ENCODE assay signal across 31 cellular contexts in the genomic region with DNA sequence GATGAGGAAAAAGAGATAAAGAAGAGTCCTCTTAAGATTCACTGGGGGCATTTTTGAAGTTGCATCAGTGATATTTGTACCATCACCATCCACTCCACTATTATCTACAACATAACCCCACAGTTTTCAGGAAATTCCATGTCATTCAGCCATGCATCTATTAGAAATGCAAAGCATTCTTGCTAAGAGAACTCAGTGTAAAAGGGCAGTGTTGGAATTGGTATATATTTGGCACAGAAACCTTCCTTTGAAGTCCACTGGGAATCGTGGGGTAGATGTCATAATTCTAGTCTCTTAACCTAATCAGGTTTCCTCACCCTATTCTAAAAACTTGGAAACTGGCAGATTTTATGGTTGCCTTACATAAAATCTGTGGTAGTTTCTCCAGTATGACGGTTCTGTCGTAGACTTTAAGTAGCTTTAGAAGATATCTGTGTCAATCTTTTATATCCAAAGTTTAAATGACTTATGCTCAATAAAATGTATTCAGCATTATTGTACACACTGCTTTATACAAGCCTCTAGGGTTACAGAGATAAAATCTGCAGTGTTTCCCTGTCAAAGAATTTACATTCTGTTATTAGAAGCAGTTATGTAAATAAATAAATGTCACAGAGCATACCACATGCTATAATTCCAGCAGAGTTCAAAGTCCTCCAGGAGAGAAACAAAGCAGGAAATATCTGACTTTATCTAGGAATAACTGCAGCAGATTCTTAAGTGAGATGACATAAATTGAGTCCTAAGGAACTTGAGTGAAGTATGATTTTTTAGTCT.
A peak's percentile ranks its signal among the peaks of the same experiment; 100 is the strongest.
DNase-seq lines count a peak whose midpoint lies in the region; ATAC-seq, FAIRE-seq and TF ChIP-seq lines count a peak whose summit lies in the region.
"Had no signal": no experiment of that assay in that cellular context is flagged by ENCODE, and none has a peak within 500 bp of the region (broad histone marks: within the 10 kb centered on the region; RNA-seq: fewer than 3 reads in every experiment).

No MANE protein-coding gene starts in this region.

- intact Hi-C loops in MCF 10A (cut with micrococcal nuclease), result no loop called here

- CTCF ChIA-PET in MCF 10A (lab: Yijun Ruan, JAX), result no interaction called here

- TF ChIP-seq CTCF in MCF 10A (IDR thresholded peaks at IDR 0.05; ENCODE audit: unreplicated experiment) (no peak), astrocyte (IDR thresholded peaks at IDR 0.05; ENCODE audit: insufficient read depth, low read depth, low read length) (no peak), tibial nerve (IDR thresholded peaks at IDR 0.05) (no peak)

- H3K4me3 ChIP-seq in astrocyte (ENCODE audit: insufficient read depth, low read depth, low read length) (no peak overlapping the region), tibial nerve (no peak overlapping the region)
- H3K4me3 ChIP-seq: left lung, pancreas, skin epidermis, testis had no signal

- peak; percentile 13 to 30 for DNase-seq in T47D (ENCODE audit: low read depth in 1 of 2, low spot score in 1 of 2)
- no peak for DNase-seq in MCF 10A (ENCODE audit: unreplicated experiment)
- DNase-seq in astrocyte (ENCODE audit: low read depth), result peak; percentile 15
- DNase-seq in iris pigment epithelial cell (ENCODE audit: low read depth), result peak; percentile 71
- DNase-seq in stimulated activated CD4-positive, alpha-beta T cell treated with anti-CD3 and anti-CD28 coated beads, Interleukin-15, amount 100 ng/mL, for 24 hours, result no peak
- no peak for DNase-seq in tibial nerve (ENCODE audit: low spot score in 2 of 2)
- DNase-seq in activated effector memory CD4-positive, alpha-beta T cell treated with Interleukin-2 at 50 U/mL for 16 hours, result no peak
- DNase-seq: activated CD4-positive, alpha-beta T cell treated with anti-CD3 and anti-CD28 coated beads for 1 hour; activated CD8-positive, alpha-beta memory T cell treated with anti-CD3 and anti-CD28 coated beads, Interleukin-2, amount 50 U/mL, for 48 hours; activated CD8-positive, alpha-beta T cell treated with anti-CD3 and anti-CD28 coated beads for 36 hours; activated naive CD4-positive, alpha-beta T cell treated with anti-CD3 and anti-CD28 coated beads for 36 hours; AML-193; CD8-positive, alpha-beta memory T cell; HCEC 1CT; left lung; NCI-H1105; NCI-H187; pancreas; stimulated activated CD4-positive, alpha-beta T cell treated with anti-CD3 and anti-CD28 coated beads, Interleukin-1b, Interleukin-23, amount 100 ng/mL, for 48 hours; stimulated activated naive CD8-positive, alpha-beta T cell treated with anti-CD3 and anti-CD28 coated beads, Interleukin-15, Interleukin-2, amounts not matched to agents 100 U/mL and 50 U/mL, for 24 hours; testis had no signal

- no peak for FAIRE-seq in astrocyte (lab: Jason Lieb, UNC)
- FAIRE-seq: A204.1, endothelial cell of umbilical vein, G401.6, pancreas had no signal

- no peak for TF ChIP-seq EP300 in tibial nerve (IDR thresholded peaks at IDR 0.05)

- H3K9ac ChIP-seq in astrocyte (ENCODE audit: low read length), result no peak overlapping the region

- no peak for ATAC-seq in GM21423 (IDR thresholded peaks at IDR 0.05; ENCODE audit: unreplicated experiment)
- ATAC-seq: activated CD8-positive, alpha-beta T cell treated with anti-CD3 and anti-CD28 coated beads for 36 hours; left lung; Right ventricle myocardium inferior; stimulated activated naive CD8-positive, alpha-beta T cell treated with anti-CD3 and anti-CD28 coated beads, Interleukin-15, Interleukin-2, amounts not matched to agents 100 U/mL and 50 U/mL, for 24 hours had no signal

- no peaks in the 10 kb centered on the region for H3K36me3 Mint-ChIP-seq in MCF 10A (ENCODE audit: insufficient read depth, unreplicated experiment)
- no peaks in the 10 kb centered on the region for H3K36me3 Mint-ChIP-seq in astrocyte (ENCODE audit: low read depth, unreplicated experiment)
- H3K36me3 Mint-ChIP-seq: brain; CD8-positive, alpha-beta memory T cell; memory B cell had no signal

- H3K27ac ChIP-seq in astrocyte (ENCODE audit: low read depth, low read length) (no peak overlapping the region), tibial nerve (no peak overlapping the region)
- H3K27ac ChIP-seq: left lung, pancreas, skin epidermis, testis had no signal

- H3K4me1 Mint-ChIP-seq in MCF 10A (ENCODE audit: insufficient read depth, unreplicated experiment) (peaks cover 16% of the 10 kb centered on the region), astrocyte (ENCODE audit: low read depth, unreplicated experiment) (peaks cover 7% of the 10 kb centered on the region)
- H3K4me1 Mint-ChIP-seq: CD8-positive, alpha-beta memory T cell; memory B cell had no signal

- H4K20me1 ChIP-seq in astrocyte (ENCODE audit: insufficient read depth, low read length), result no peaks in the 10 kb centered on the region

- no peak overlapping the region for H3K27ac Mint-ChIP-seq in MCF 10A (ENCODE audit: low read depth, unreplicated experiment)
- no peak overlapping the region for H3K27ac Mint-ChIP-seq in astrocyte (ENCODE audit: unreplicated experiment)
- H3K27ac Mint-ChIP-seq: activated CD8-positive, alpha-beta T cell treated with anti-CD3 and anti-CD28 coated beads for 36 hours; activated naive CD4-positive, alpha-beta T cell treated with anti-CD3 and anti-CD28 coated beads for 36 hours; activated T-helper 1 cell treated with anti-CD3 and anti-CD28 coated beads, Interleukin-12 subunit alpha, Interleukin-12 subunit beta, Interleukin-2, Interleukin-4 antibody, amounts not matched to agents 30 ng/mL and 10 ng/mL and 1 ng/mL, durations not matched to agents 14 hours and 24 hours and 36 hours; brain; CD8-positive, alpha-beta memory T cell; memory B cell had no signal

- POLR2A ChIA-PET in MCF 10A (lab: Yijun Ruan, JAX), result no interaction called here

- 37 to 41% methylated on average over 3 of the region's 3 CpGs for WGBS in tibial nerve, 2 donors

- H3K9me3 ChIP-seq in astrocyte (ENCODE audit: insufficient read depth, low read depth, low read length) (no peaks in the 10 kb centered on the region), tibial nerve (no peaks in the 10 kb centered on the region)
- H3K9me3 ChIP-seq: left lung, pancreas, testis had no signal

- H3K4me3 Mint-ChIP-seq in MCF 10A (ENCODE audit: unreplicated experiment), result no peak overlapping the region
- H3K4me3 Mint-ChIP-seq in astrocyte (ENCODE audit: unreplicated experiment), result no peak overlapping the region
- H3K4me3 Mint-ChIP-seq: activated CD8-positive, alpha-beta T cell treated with anti-CD3 and anti-CD28 coated beads for 36 hours; activated naive CD4-positive, alpha-beta T cell treated with anti-CD3 and anti-CD28 coated beads for 36 hours; activated T-helper 1 cell treated with anti-CD3 and anti-CD28 coated beads, Interleukin-12 subunit alpha, Interleukin-12 subunit beta, Interleukin-2, Interleukin-4 antibody, amounts not matched to agents 30 ng/mL and 10 ng/mL and 1 ng/mL, durations not matched to agents 14 hours and 24 hours and 36 hours; brain; CD8-positive, alpha-beta memory T cell; memory B cell; neural crest cell had no signal

- H3K36me3 ChIP-seq in astrocyte (ENCODE audit: insufficient read depth, low read length), result no peaks in the 10 kb centered on the region
- no peaks in the 10 kb centered on the region for H3K36me3 ChIP-seq in tibial nerve
- H3K36me3 ChIP-seq: left lung, pancreas had no signal

- BruUV-seq in MCF 10A (replicated peaks; lab: Mats Ljungman, UMichigan), result no TSS peak

- no peaks in the 10 kb centered on the region for H3K27me3 ChIP-seq in astrocyte (ENCODE audit: insufficient read depth, low read length)
- no peaks in the 10 kb centered on the region for H3K27me3 ChIP-seq in tibial nerve
- H3K27me3 ChIP-seq: left lung, pancreas, testis had no signal

- in situ Hi-C loops in T47D (cut with HindIII; ENCODE audit: low pct_unique_long_range_greater_than_20kb, low sequenced_read_pairs), result no loop called here

- H3K4me1 ChIP-seq in astrocyte (ENCODE audit: insufficient read depth, low read length), result no peaks in the 10 kb centered on the region
- no peaks in the 10 kb centered on the region for H3K4me1 ChIP-seq in tibial nerve
- H3K4me1 ChIP-seq: left lung, pancreas, testis had no signal

- H3K79me2 ChIP-seq in astrocyte (ENCODE audit: insufficient read depth, low read length), result no peaks in the 10 kb centered on the region

- H3K27me3 Mint-ChIP-seq in MCF 10A (ENCODE audit: insufficient read depth, unreplicated experiment), result no peaks in the 10 kb centered on the region
- H3K27me3 Mint-ChIP-seq in astrocyte (ENCODE audit: low read depth, unreplicated experiment), result no peaks in the 10 kb centered on the region
- H3K27me3 Mint-ChIP-seq: brain; CD8-positive, alpha-beta memory T cell; memory B cell had no signal

- peak overlapping the region; percentile 15 for H3K4me2 ChIP-seq in astrocyte (ENCODE audit: low read length)

- H2AFZ ChIP-seq in astrocyte (ENCODE audit: low read depth, low read length), result no peak overlapping the region

- H3K9me3 Mint-ChIP-seq in MCF 10A (ENCODE audit: unreplicated experiment), result peaks cover 7% of the 10 kb centered on the region
- no peaks in the 10 kb centered on the region for H3K9me3 Mint-ChIP-seq in astrocyte (ENCODE audit: unreplicated experiment)
- H3K9me3 Mint-ChIP-seq: activated CD8-positive, alpha-beta T cell treated with anti-CD3 and anti-CD28 coated beads for 36 hours; activated naive CD4-positive, alpha-beta T cell treated with anti-CD3 and anti-CD28 coated beads for 36 hours; activated T-helper 1 cell treated with anti-CD3 and anti-CD28 coated beads, Interleukin-12 subunit alpha, Interleukin-12 subunit beta, Interleukin-2, Interleukin-4 antibody, amounts not matched to agents 30 ng/mL and 10 ng/mL and 1 ng/mL, durations not matched to agents 14 hours and 24 hours and 36 hours; brain; neural crest cell had no signal

- TF ChIP-seq POLR2A in tibial nerve (IDR thresholded peaks at IDR 0.05), result no peak

Comparison
In these comparisons a context has a peak if more than half of its experiments do, and no peak if none do; other contexts are left out.
1. DNase-seq: peak in T47D (2 of 2), astrocyte (single experiment) and iris pigment epithelial cell (single experiment); none in MCF 10A (single experiment), stimulated activated CD4-positive, alpha-beta T cell treated with anti-CD3 and anti-CD28 coated beads, Interleukin-15, amount 100 ng/mL, for 24 hours (single experiment), tibial nerve (0 of 2) and activated effector memory CD4-positive, alpha-beta T cell treated with Interleukin-2 at 50 U/mL for 16 hours (single experiment).